ENCODE assay signal across 11 cellular contexts in genomic region chr5:175920506-175920865, GRCh38.
"Had no signal": no experiment of that assay in that cellular context is flagged by ENCODE, and none has a peak within 500 bp of the region (broad histone marks: within the 10 kb centered on the region; RNA-seq: fewer than 3 reads in every experiment).

No MANE protein-coding gene starts in this region.

- DNase-seq: activated naive CD4-positive, alpha-beta T cell treated with anti-CD3 and anti-CD28 coated beads for 36 hours; activated T-cell treated with anti-CD3 and anti-CD28 coated beads for 4 hours; kidney; left ventricle myocardium superior; mesendoderm; retina; stimulated activated CD4-positive, alpha-beta T cell treated with anti-CD3 and anti-CD28 coated beads, Interleukin-4, amount 100 ng/mL, for 4 hours; stomach had no signal

- H3K4me1 ChIP-seq: parathyroid adenoma, stomach had no signal

- H3K4me3 ChIP-seq: skin epidermis, stomach, thoracic aorta had no signal

- H3K36me3 ChIP-seq: thoracic aorta had no signal

- H3K79me2 ChIP-seq: parathyroid adenoma had no signal

- H3K27ac ChIP-seq: parathyroid adenoma, stomach, thoracic aorta had no signal

- H2AFZ ChIP-seq: parathyroid adenoma had no signal

- H3K27me3 ChIP-seq: stomach had no signal
